ENCODE assay signal across 7 cellular contexts in the genomic region with DNA sequence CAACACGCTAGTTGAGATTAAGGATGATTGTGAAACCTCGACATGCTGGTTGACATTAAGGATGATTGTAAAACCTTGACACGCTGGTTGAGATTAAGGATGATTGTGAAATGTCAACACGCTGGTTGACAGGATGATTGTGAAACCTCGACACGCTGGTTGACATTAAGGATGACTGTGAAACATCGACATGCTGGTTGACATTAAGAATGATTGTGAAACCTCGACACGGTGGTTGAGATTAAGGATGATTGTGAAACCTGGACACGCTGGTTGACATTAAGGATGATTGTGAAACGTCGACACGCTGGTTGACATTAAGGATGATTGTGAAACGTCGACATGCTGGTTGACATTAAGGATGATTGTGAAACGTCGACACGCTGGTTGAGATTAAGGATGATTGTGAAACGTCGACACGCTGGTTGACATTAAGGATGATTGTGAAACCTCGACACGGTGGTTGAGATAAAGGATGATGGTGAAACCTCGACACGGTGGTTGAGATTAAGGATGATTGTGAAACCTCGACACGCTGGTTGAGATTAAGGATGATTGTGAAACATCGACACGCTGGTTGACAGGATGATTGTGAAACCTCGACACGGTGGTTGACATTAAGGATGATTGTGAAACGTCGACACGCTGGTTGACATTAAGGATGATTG. TPM values are rescaled to one million over a fixed set of nuclear protein-coding genes. Genes with fewer than 3 reads are reported as not detected.
DNase-seq lines count a peak whose midpoint lies in the region; ATAC-seq, FAIRE-seq and TF ChIP-seq lines count a peak whose summit lies in the region.
"Not testable (repeated sequence)": the region's sequence is repeated elsewhere in the genome, so short reads cannot be mapped to it uniquely, and the experiment has no call there.

No MANE protein-coding gene starts in this region.

- peak; percentile 55 for FAIRE-seq in HTR-8/SVneo (lab: Jason Lieb, UNC)
- FAIRE-seq in GM12878 (lab: Jason Lieb, UNC), result peak; percentile 80
- FAIRE-seq in colon (lab: Jason Lieb, UNC), result peak; percentile 5
- FAIRE-seq in keratinocyte (lab: Jason Lieb, UNC), result peak; percentile 90

- intact Hi-C loops in GM12878 (cut with micrococcal nuclease; ENCODE audit: unreplicated experiment), result not testable (repeated sequence)

- H3K27ac ChIP-seq in GM12878 (ENCODE audit: control insufficient read depth, insufficient read depth); keratinocyte (ENCODE audit: control insufficient read depth, insufficient read depth, low read length); trophoblast cell (ENCODE audit: low read depth, low read length): not testable (repeated sequence)

- H3K27me3 ChIP-seq in GM12878 (replicated peaks in 1 of 2; ENCODE audit: control insufficient read depth in 2 of 2, insufficient read depth in 2 of 2, low read length in 1 of 2); keratinocyte (ENCODE audit: control insufficient read depth, extremely low read depth, insufficient read depth, low read length); trophoblast cell (ENCODE audit: insufficient read depth, low read length): not testable (repeated sequence)

- not testable (repeated sequence) for TF ChIP-seq CTCF in GM12878 (IDR thresholded peaks at IDR 0.05 in 2 of 3, conservative IDR thresholded peaks at IDR 0.05 in 1 of 3; ENCODE audit: control insufficient read depth in 2 of 3, extremely low read depth in 1 of 3, insufficient read depth in 1 of 3, low read depth in 3 of 3, low read length in 3 of 3); fibroblast of mammary gland (conservative IDR thresholded peaks at IDR 0.05; ENCODE audit: control insufficient read depth, insufficient read depth, low read depth, low read length); keratinocyte (optimal IDR thresholded peaks at IDR 0.05 in 1 of 3, IDR thresholded peaks at IDR 0.05 in 1 of 3, conservative IDR thresholded peaks at IDR 0.05 in 1 of 3; ENCODE audit: extremely low read depth in 1 of 3, insufficient read depth in 2 of 3, low read length in 3 of 3)

- not testable (repeated sequence) for H3K4me2 ChIP-seq in GM12878 (ENCODE audit: control insufficient read depth, insufficient read depth); keratinocyte (ENCODE audit: control insufficient read depth, extremely low read depth, insufficient read depth, low read depth, low read length); trophoblast cell (ENCODE audit: low read length)

- H3K4me3 ChIP-seq in GM12878; fibroblast of mammary gland (ENCODE audit: control insufficient read depth, low read depth, low read length); keratinocyte (ENCODE audit: control insufficient read depth in 2 of 3, extremely low read depth in 1 of 3, insufficient read depth in 2 of 3, low read depth in 1 of 3, low read length in 3 of 3); trophoblast cell (ENCODE audit: low read depth, low read length): not testable (repeated sequence)

- H4K12ac ChIP-seq in trophoblast cell (ENCODE audit: low read depth, low read length), result not testable (repeated sequence)

- not testable (repeated sequence) for H2BK5ac ChIP-seq in trophoblast cell (ENCODE audit: low read depth, low read length, poor library complexity)

- not testable (repeated sequence) for H3K36me3 ChIP-seq in GM12878 (ENCODE audit: control insufficient read depth in 2 of 2, insufficient read depth in 2 of 2, low read length in 1 of 2); keratinocyte (ENCODE audit: control insufficient read depth in 2 of 2, extremely low read depth in 1 of 2, insufficient read depth in 2 of 2, low read length in 2 of 2)
- peaks cover 10 to 22% of the 10 kb centered on the region in 2 experiments for H3K36me3 ChIP-seq in trophoblast cell (ENCODE audit: control insufficient read depth in 1 of 2, insufficient read depth in 2 of 2, low read length in 2 of 2)

- TF ChIP-seq EP300 in GM12878 (IDR thresholded peaks at IDR 0.05; ENCODE audit: borderline replicate concordance in 1 of 2, control insufficient read depth in 1 of 2, low read depth in 2 of 2, low read length in 2 of 2), result not testable (repeated sequence)

- H3K4ac ChIP-seq in trophoblast cell (ENCODE audit: low read depth, low read length), result not testable (repeated sequence)

- H3K79me1 ChIP-seq in trophoblast cell (ENCODE audit: low read length), result not testable (repeated sequence)

- H3K9me3 ChIP-seq in GM12878 (replicated peaks; ENCODE audit: control insufficient read depth, insufficient read depth, low read length); keratinocyte (ENCODE audit: control insufficient read depth, low read depth, low read length): not testable (repeated sequence)
- H3K9me3 ChIP-seq in trophoblast cell (ENCODE audit: insufficient read depth, low read depth, low read length), result peaks cover 23% of the 10 kb centered on the region

- H3K9ac ChIP-seq in GM12878 (ENCODE audit: control insufficient read depth, insufficient read depth, low read length); keratinocyte (ENCODE audit: control insufficient read depth, extremely low read depth, insufficient read depth, low read length); trophoblast cell (ENCODE audit: low read length): not testable (repeated sequence)

- H3K23ac ChIP-seq in trophoblast cell (ENCODE audit: low read length), result not testable (repeated sequence)

- H3K4me1 ChIP-seq in GM12878 (ENCODE audit: control insufficient read depth, insufficient read depth, low read length); keratinocyte (ENCODE audit: control insufficient read depth, extremely low read depth, insufficient read depth, low read length); trophoblast cell (ENCODE audit: control insufficient read depth in 1 of 2, insufficient read depth in 2 of 2, low read length in 2 of 2): not testable (repeated sequence)

- DNase-seq in HTR-8/SVneo (ENCODE audit: insufficient read length, low spot score); GM12878 (ENCODE audit: low read depth, low spot score); keratinocyte (ENCODE audit: low read depth, low spot score): not testable (repeated sequence)
- DNase-seq in RPMI7951 (ENCODE audit: low read depth) (peak; percentile 9), fibroblast of mammary gland (ENCODE audit: low read depth) (peak; percentile 8), trophoblast cell (peak; percentile 18 to 55)

- H4K20me1 ChIP-seq in GM12878 (ENCODE audit: control insufficient read depth, insufficient read depth); keratinocyte (ENCODE audit: control insufficient read depth, extremely low read depth, insufficient read depth, low read length): not testable (repeated sequence)

- RAD21 ChIA-PET in GM12878 (lab: Charles Lee; ENCODE audit: unreplicated experiment), result not testable (repeated sequence)

- not testable (repeated sequence) for ATAC-seq in GM12878

- not testable (repeated sequence) for H3K79me2 ChIP-seq in GM12878 (ENCODE audit: control insufficient read depth, insufficient read depth, low read length); keratinocyte (ENCODE audit: control insufficient read depth, insufficient read depth, low read length); trophoblast cell (ENCODE audit: control insufficient read depth, insufficient read depth, low read length, poor library complexity)

- H2BK120ac ChIP-seq in trophoblast cell (ENCODE audit: insufficient read depth, low read length, poor library complexity), result not testable (repeated sequence)

- H4K8ac ChIP-seq in trophoblast cell (ENCODE audit: low read depth, low read length), result not testable (repeated sequence)

- not testable (repeated sequence) for TF ChIP-seq POLR2A in GM12878 (IDR thresholded peaks at IDR 0.05; ENCODE audit: low read depth, low read length)

- not testable (repeated sequence) for TF ChIP-seq RAD21 in GM12878 (IDR thresholded peaks at IDR 0.05; ENCODE audit: insufficient read depth, low read depth, low read length)

- not testable (repeated sequence) for H2AFZ ChIP-seq in GM12878 (ENCODE audit: control insufficient read depth, low read depth, low read length); keratinocyte (ENCODE audit: control insufficient read depth, low read length); trophoblast cell (ENCODE audit: insufficient read depth, low read length, poor library complexity)

- in situ Hi-C loops in GM12878 (cut with MboI), result not testable (repeated sequence)

- not testable (repeated sequence) for H3K18ac ChIP-seq in trophoblast cell (ENCODE audit: low read length)

- H2BK12ac ChIP-seq in trophoblast cell (ENCODE audit: low read length), result not testable (repeated sequence)

- not testable (repeated sequence) for H3K14ac ChIP-seq in trophoblast cell (ENCODE audit: low read length)

- not testable (repeated sequence) for BruUV-seq in GM12878 (replicated peaks; lab: Mats Ljungman, UMichigan)

- dilution Hi-C loops in keratinocyte (cut with MboI; ENCODE audit: extremely low pct_ligation_motif_present, low sequenced_read_pairs), result not testable (repeated sequence)

- not testable (repeated sequence) for H3K9me1 ChIP-seq in keratinocyte (ENCODE audit: control insufficient read depth, extremely low read depth, insufficient read depth, low read length)

- H4K91ac ChIP-seq in trophoblast cell (ENCODE audit: low read depth, low read length), result not testable (repeated sequence)

- CTCF ChIA-PET in GM12878 (lab: Yijun Ruan, JAX), result not testable (repeated sequence)

- SMC1A ChIA-PET in GM12878 (lab: Charles Lee; ENCODE audit: uncharacterized antibody, unreplicated experiment), result not testable (repeated sequence)

- H2AK5ac ChIP-seq in trophoblast cell (ENCODE audit: low read length), result not testable (repeated sequence)

- POLR2A ChIA-PET in GM12878 (lab: Charles Lee), result not testable (repeated sequence)

- 91% methylated on average over 34 of the region's 34 CpGs for WGBS in GM12878 (ENCODE audit: insufficient coverage, insufficient replicate concordance, low lambda C conversion rate, missing lambda C conversion rate)
- no CpG with 5 or more reads among the region's 34 CpGs for WGBS in trophoblast cell (ENCODE audit: extremely low coverage, insufficient coverage, insufficient read length)

RNA-seq across cellular contexts. Expression of a gene that starts 58.8 kb away (rescaled TPM):
- 5.4 and 6.2 TPM in 2 replicates for total RNA-seq in RPMI7951 (2014; rRNA removed; shearing (Covaris generic))
- total RNA-seq in GM12878 (2013; cell fraction: nucleolus; rRNA removed), result 52.9 and 56.0 TPM in 2 replicates
- total RNA-seq in GM12878 (2014; rRNA removed), result 5.7 and 6.7 TPM in 2 replicates
- total RNA-seq in GM12878 (2014; rRNA removed; fragmentation: Illumina TruSeq; extraction: Trizol), result 4.6 and 5.8 TPM in 2 replicates
- 6.1 and 8.4 TPM in 2 replicates for total RNA-seq in GM12878 (2021)
- polyA plus RNA-seq in GM12878 (2011; ENCODE audit: low read depth), result 4.0 TPM
- polyA plus RNA-seq in GM12878 (2011; rRNA removed), result 6.8 and 9.1 TPM in 2 replicates
- 10.4 and 11.9 TPM in 2 replicates for polyA plus RNA-seq in GM12878 (2011; cell fraction: cytosol; rRNA removed)
- 36.4 and 38.5 TPM in 2 replicates for polyA plus RNA-seq in GM12878 (2011; cell fraction: nucleus; rRNA removed)
- polyA plus RNA-seq in GM12878 (2012), result 7.2 and 7.9 TPM in 2 replicates
- polyA plus RNA-seq in GM12878 (2014; fragmentation: Illumina TruSeq; extraction: Trizol), result 8.2 and 10.7 TPM in 2 replicates
- polyA plus RNA-seq in GM12878 (2014; fragmentation: Nextera tagmentation; extraction: Ambion mirVana), result 1 to 10 TPM in 1 of 2 experiments, under 1 TPM in 1; 0.42 to 1.4 TPM
- polyA plus RNA-seq in GM12878 (2014; rRNA removed), result 11.4 and 16.3 TPM in 2 replicates
- polyA plus RNA-seq in GM12878 (2016; fragmentation: Nextera tagmentation; extraction: Ambion mirVana), result 1 to 10 TPM; 9.6 to 9.9 TPM
- 4.9 and 7.1 TPM in 2 replicates for polyA minus RNA-seq in GM12878 (2011; rRNA and poly(A)+ RNA removed)
- 2.9 and 4.2 TPM in 2 replicates for polyA minus RNA-seq in GM12878 (2011; cell fraction: cytosol; rRNA and poly(A)+ RNA removed)
- 6.4 and 9.6 TPM in 2 replicates for polyA minus RNA-seq in GM12878 (2011; cell fraction: nucleus; rRNA and poly(A)+ RNA removed)
- 9.1 to 13.6 TPM (median 11.7 TPM) in 3 replicates for polyA plus RNA-seq in keratinocyte
- 12.0 TPM for polyA plus RNA-seq in keratinocyte (2011; ENCODE audit: low read depth)
- polyA plus RNA-seq in keratinocyte (2011; cell fraction: cytosol; rRNA removed), result 6.4 and 9.4 TPM in 2 replicates
- polyA plus RNA-seq in keratinocyte (2011; cell fraction: nucleus; rRNA removed), result 23.5 and 29.0 TPM in 2 replicates
- 5.8 and 7.8 TPM in 2 replicates for polyA plus RNA-seq in keratinocyte (2012; ENCODE audit: low replicate concordance)
- 2.8 to 10.6 TPM (median 7.1 TPM) in 3 replicates for polyA minus RNA-seq in keratinocyte
- 6.3 TPM for polyA minus RNA-seq in keratinocyte (2011; cell fraction: cytosol; rRNA and poly(A)+ RNA removed)
- polyA minus RNA-seq in keratinocyte (2011; cell fraction: nucleus; rRNA and poly(A)+ RNA removed), result 10.4 and 16.2 TPM in 2 replicates
- polyA plus RNA-seq in trophoblast cell (2013), result 7.6 and 7.8 TPM in 2 replicates
